ENCODE assay signal across 8 cellular contexts in the genomic region with DNA sequence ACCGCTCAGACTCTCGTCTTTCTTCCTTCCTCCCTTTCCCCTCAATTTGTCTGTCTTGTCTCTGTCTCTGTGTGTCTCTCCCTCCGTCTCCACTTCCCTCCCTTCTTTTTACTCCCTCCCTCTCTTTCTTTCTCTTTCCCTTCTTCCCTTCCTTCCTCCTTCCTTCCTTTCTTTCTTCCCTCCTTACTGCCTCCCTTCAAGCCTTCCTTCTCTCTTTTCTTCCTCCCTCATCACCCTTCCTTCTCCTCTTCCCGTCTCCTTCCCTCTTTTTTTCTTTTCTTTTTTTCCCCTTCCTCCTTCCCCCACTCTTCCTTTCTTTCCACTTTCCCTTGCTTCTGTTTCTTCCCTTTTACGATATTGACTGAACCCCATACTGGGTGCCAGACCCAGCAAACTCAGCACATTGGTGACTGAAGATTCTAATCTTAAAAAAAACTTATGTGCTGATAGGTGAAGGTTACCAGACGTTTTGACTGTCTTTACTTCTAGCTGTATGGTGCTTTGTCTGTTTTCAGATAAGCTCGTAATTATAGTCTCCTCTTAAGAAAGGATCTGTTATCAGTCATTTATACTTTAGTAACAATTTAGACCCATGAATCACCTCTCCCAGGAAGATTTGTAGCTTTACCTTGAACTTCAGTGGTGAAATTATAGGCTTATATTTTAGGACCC. TPM values are rescaled to one million over a fixed set of nuclear protein-coding genes. Genes with fewer than 3 reads are reported as not detected.
DNase-seq lines count a peak whose midpoint lies in the region; ATAC-seq and TF ChIP-seq lines count a peak whose summit lies in the region.

No MANE protein-coding gene starts in this region.

- intact Hi-C loops in CD8-positive, alpha-beta T cell (cut with DNase I, micrococcal nuclease), result loop anchor here (1.0 to 5.0 kb wide), 12 partner anchors 42 to 438 kb away; a partner anchor contains a TSS
- intact Hi-C loops in mammary epithelial cell (cut with micrococcal nuclease), result loop anchor here (2.0 to 10.0 kb wide), 2 partner anchors 124 to 344 kb away; a partner anchor contains a TSS

- TF ChIP-seq RAD21 in neural cell (conservative IDR thresholded peaks at IDR 0.05), result no peak

- in situ Hi-C loops in mammary epithelial cell (cut with MboI; ENCODE audit: low sequenced_read_pairs in 2 of 2), result loop anchor here (10.0 to 25.0 kb wide), 3 partner anchors 293 to 376 kb away; a partner anchor contains a TSS

- H3K36me3 ChIP-seq in CD8-positive, alpha-beta T cell (ENCODE audit: insufficient read depth, low read length), result no peaks in the 10 kb centered on the region
- H3K36me3 ChIP-seq in mammary epithelial cell (ENCODE audit: insufficient read depth, low read length), result peaks cover 7% of the 10 kb centered on the region
- H3K36me3 ChIP-seq in neural cell (ENCODE audit: insufficient read depth, low read length), result peaks cover 5% of the 10 kb centered on the region

- H3K4me2 ChIP-seq in mammary epithelial cell (ENCODE audit: insufficient read depth, low read depth, low read length), result peak overlapping the region; percentile 59
- no peak overlapping the region for H3K4me2 ChIP-seq in neural cell (ENCODE audit: low read length)

- H3K27ac Mint-ChIP-seq in CD8-positive, alpha-beta T cell, result peak overlapping the region; percentile 95
- peak overlapping the region in 2 of 3 donors; percentile 73 to 94 for H3K27ac Mint-ChIP-seq in IgD-negative memory B cell

- H3K79me2 ChIP-seq in mammary epithelial cell (ENCODE audit: insufficient read depth, low read length) (peaks cover 41% of the 10 kb centered on the region), neural cell (replicated peaks; ENCODE audit: insufficient read depth, low read length) (peaks cover 35% of the 10 kb centered on the region)

- H3K9me3 Mint-ChIP-seq in CD8-positive, alpha-beta T cell, result no peaks in the 10 kb centered on the region
- H3K9me3 Mint-ChIP-seq in IgD-negative memory B cell, result no peaks in the 10 kb centered on the region

- no peak overlapping the region for H3K9ac ChIP-seq in mammary epithelial cell (ENCODE audit: insufficient read depth, low read length)
- no peak overlapping the region for H3K9ac ChIP-seq in neural cell (ENCODE audit: low read length)

- H3K27me3 Mint-ChIP-seq in CD8-positive, alpha-beta T cell (ENCODE audit: low read depth), result no peaks in the 10 kb centered on the region
- peaks cover 6% of the 10 kb centered on the region for H3K27me3 Mint-ChIP-seq in IgD-negative memory B cell

- dilution Hi-C loops in mammary epithelial cell (cut with HindIII; ENCODE audit: low sequenced_read_pairs), result no loop called here

- H3F3A ChIP-seq in neural cell (ENCODE audit: insufficient read depth, low read length, poor library complexity, severe bottlenecking), result no peaks in the 10 kb centered on the region

- H3K27me3 ChIP-seq in CD8-positive, alpha-beta T cell (ENCODE audit: insufficient read depth, low read length), result no peaks in the 10 kb centered on the region
- no peaks in the 10 kb centered on the region for H3K27me3 ChIP-seq in mammary epithelial cell (ENCODE audit: insufficient read depth, low read length)
- no peaks in the 10 kb centered on the region for H3K27me3 ChIP-seq in neural cell (ENCODE audit: insufficient read depth, low read depth, low read length)

- DNase-seq in CD8-positive, alpha-beta T cell, result no peak
- DNase-seq in mammary epithelial cell (no peak), GDM1 (lab: John Stamatoyannopoulos, UW) (no peak), NCI-H146 treated with DMSO at 0.1 percent for 48 hours (lab: John Stamatoyannopoulos, UW; ENCODE audit: unreplicated experiment) (no peak), GM03348 (ENCODE audit: low spot score) (no peak)
- no peak for DNase-seq in stimulated activated CD4-positive, alpha-beta T cell treated with anti-CD3 and anti-CD28 coated beads, Interleukin-12 subunit alpha, Interleukin-12 subunit beta, amount 100 ng/mL, for 4 hours

- peaks cover 29% of the 10 kb centered on the region for H3K36me3 Mint-ChIP-seq in CD8-positive, alpha-beta T cell
- peaks cover 2% of the 10 kb centered on the region for H3K36me3 Mint-ChIP-seq in IgD-negative memory B cell

- TF ChIP-seq EP300 in neural cell (conservative IDR thresholded peaks at IDR 0.05; ENCODE audit: poor library complexity, severe bottlenecking), result no peak

- H3K9me2 ChIP-seq in neural cell (ENCODE audit: insufficient read depth, low read length), result no peaks in the 10 kb centered on the region

- H3K4me3 Mint-ChIP-seq in CD8-positive, alpha-beta T cell, result peak overlapping the region; percentile 82
- H3K4me3 Mint-ChIP-seq in IgD-negative memory B cell, result peak overlapping the region; percentile 51 to 94 (median 85)

- peaks cover 38% of the 10 kb centered on the region for H3K4me1 ChIP-seq in CD8-positive, alpha-beta T cell (ENCODE audit: insufficient read depth, low read length)
- H3K4me1 ChIP-seq in mammary epithelial cell (ENCODE audit: insufficient read depth, low read length), result peaks cover 17% of the 10 kb centered on the region

- H3K4me3 ChIP-seq in CD8-positive, alpha-beta T cell (ENCODE audit: low read depth, low read length), result peak overlapping the region; percentile 56
- peak overlapping the region; percentile 8 to 76 (median 31) for H3K4me3 ChIP-seq in mammary epithelial cell (replicated peaks in 1 of 3; ENCODE audit: insufficient read depth in 1 of 3, low read depth in 2 of 3, low read length in 3 of 3)
- peak overlapping the region; percentile 52 for H3K4me3 ChIP-seq in neural cell (ENCODE audit: low read length)

- H2AFZ ChIP-seq in mammary epithelial cell (ENCODE audit: low read depth, low read length) (peak overlapping the region; percentile 94), neural cell (ENCODE audit: low read depth, low read length) (peak overlapping the region; percentile 40)

- peaks cover 47% of the 10 kb centered on the region for H3K4me1 Mint-ChIP-seq in CD8-positive, alpha-beta T cell (ENCODE audit: low read depth)
- H3K4me1 Mint-ChIP-seq in IgD-negative memory B cell, result peaks cover 28 to 33% (median 30%) of the 10 kb centered on the region in 3 donors

- peak overlapping the region; percentile 51 for H3K27ac ChIP-seq in CD8-positive, alpha-beta T cell (ENCODE audit: low read depth, low read length)
- H3K27ac ChIP-seq in mammary epithelial cell (ENCODE audit: insufficient read depth, low read depth, low read length) (no peak overlapping the region), neural cell (ENCODE audit: low read length) (no peak overlapping the region)

- ATAC-seq in CD8-positive, alpha-beta T cell, result no peak

- TF ChIP-seq CTCF in CD8-positive, alpha-beta T cell (IDR thresholded peaks at IDR 0.05), result peak; percentile 58
- TF ChIP-seq CTCF in mammary epithelial cell (conservative IDR thresholded peaks at IDR 0.05 in 1 of 2, IDR thresholded peaks at IDR 0.05 in 1 of 2; ENCODE audit: extremely low read depth in 1 of 2, insufficient read depth in 1 of 2, low read depth in 1 of 2, low read length in 2 of 2) (no peak), neural cell (IDR thresholded peaks at IDR 0.05; ENCODE audit: poor library complexity, severe bottlenecking) (no peak)

- POLR2A ChIA-PET in CD8-positive, alpha-beta T cell (lab: Charles Lee), result interaction anchor here (0.7 to 1.3 kb wide), 3 partner anchors 42 to 231 kb away, joined by 3 to 5 read pairs (median 3); no protein-coding TSS in a partner anchor

- 70% methylated on average over 4 of the region's 7 CpGs for WGBS in mammary epithelial cell (ENCODE audit: low coverage, missing lambda C conversion rate)

- H4K20me1 ChIP-seq in mammary epithelial cell (ENCODE audit: insufficient read depth, low read length) (no peaks in the 10 kb centered on the region), neural cell (ENCODE audit: insufficient read depth) (no peaks in the 10 kb centered on the region)

- BruUV-seq in mammary epithelial cell (replicated peaks; lab: Mats Ljungman, UMichigan), result TSS peak; percentile 25

- CTCF ChIA-PET in CD8-positive, alpha-beta T cell (lab: Charles Lee), result interaction anchor here (0.7 to 4.0 kb wide), 14 partner anchors 9 to 437 kb away, joined by 3 to 24 read pairs (median 4); a partner anchor contains a TSS
- CTCF ChIA-PET in mammary epithelial cell (lab: Charles Lee; ENCODE audit: low non-redundant PET), result interaction anchor here (0.6 to 0.7 kb wide), 2 partner anchors 47 to 296 kb away, joined by 3 to 7 read pairs; no protein-coding TSS in a partner anchor

- H3K9me3 ChIP-seq in CD8-positive, alpha-beta T cell (ENCODE audit: low read length), result no peaks in the 10 kb centered on the region
- H3K9me3 ChIP-seq in mammary epithelial cell (replicated peaks; ENCODE audit: insufficient read depth, low read length) (no peaks in the 10 kb centered on the region), neural cell (ENCODE audit: low read length) (no peaks in the 10 kb centered on the region)

TF ChIP-seq in neural cell, 6 proteins besides CTCF, POLR2A, EP300 and RAD21 (continues in another document):
- no peak for TF ChIP-seq MXI1 (conservative IDR thresholded peaks at IDR 0.05; ENCODE audit: poor library complexity, severe bottlenecking)
- TF ChIP-seq SMC3 (conservative IDR thresholded peaks at IDR 0.05; ENCODE audit: poor library complexity), result no peak
- no peak for TF ChIP-seq EZH2 (IDR thresholded peaks at IDR 0.05; ENCODE audit: borderline replicate concordance, insufficient read depth, low read length, poor library complexity, severe bottlenecking)

RNA-seq across cellular contexts. Expression of a gene that starts 0.5 kb away (rescaled TPM):
- total RNA-seq in CD8-positive, alpha-beta T cell, result 100 to 1,000 TPM; 113 to 117 TPM
- polyA plus RNA-seq in IgD-negative memory B cell (32.0 TPM), mammary epithelial cell (31.9 TPM), neural cell (57.2 and 60.4 TPM in 2 replicates)
- 10 to 100 TPM; 22.3 to 69.7 TPM for total RNA-seq in mammary epithelial cell
- polyA minus RNA-seq in mammary epithelial cell (34.9 TPM), neural cell (58.7 and 63.0 TPM in 2 replicates)
